In genomic region chr6:28803337-28803709, GRCh38 we compare ENCODE assay signal across 18 cellular contexts.
DNase-seq lines count a peak whose midpoint lies in the region; FAIRE-seq and TF ChIP-seq lines count a peak whose summit lies in the region.
"Had no signal": no experiment of that assay in that cellular context is flagged by ENCODE, and none has a peak within 500 bp of the region (broad histone marks: within the 10 kb centered on the region; RNA-seq: fewer than 3 reads in every experiment).

No MANE protein-coding gene starts in this region.

- no peak for TF ChIP-seq CTCF in MCF 10A (IDR thresholded peaks at IDR 0.05; ENCODE audit: unreplicated experiment)
- TF ChIP-seq CTCF in breast epithelium (IDR thresholded peaks at IDR 0.05), result no peak
- no peak for TF ChIP-seq CTCF in astrocyte (IDR thresholded peaks at IDR 0.05; ENCODE audit: insufficient read depth, low read depth, low read length)
- TF ChIP-seq CTCF in spleen (IDR thresholded peaks at IDR 0.05 in 8 of 11, conservative IDR thresholded peaks at IDR 0.05 in 3 of 11), result no peak

- H3K27me3 ChIP-seq in breast epithelium (peaks cover 0 to 69% of the 10 kb centered on the region in 2 donors), astrocyte (ENCODE audit: insufficient read depth, low read length) (peaks cover 8% of the 10 kb centered on the region), skeletal muscle satellite cell (ENCODE audit: control insufficient read depth, insufficient read depth, low read length) (peaks cover 10% of the 10 kb centered on the region), spleen (replicated peaks in 1 of 7) (peaks cover 0 to 97% (median 47%) of the 10 kb centered on the region in 7 donors)

- peaks cover 26% of the 10 kb centered on the region for H3K4me1 Mint-ChIP-seq in MCF 10A (ENCODE audit: insufficient read depth, unreplicated experiment)
- no peaks in the 10 kb centered on the region for H3K4me1 Mint-ChIP-seq in astrocyte (ENCODE audit: low read depth, unreplicated experiment)

- H3K27me3 Mint-ChIP-seq in MCF 10A (ENCODE audit: insufficient read depth, unreplicated experiment) (no peaks in the 10 kb centered on the region), astrocyte (ENCODE audit: low read depth, unreplicated experiment) (peaks cover 54% of the 10 kb centered on the region)

- DNase-seq in MCF 10A (ENCODE audit: unreplicated experiment), result peak; percentile 59
- DNase-seq in breast epithelium (ENCODE audit: low spot score in 2 of 2), result no peak
- no peak for DNase-seq in Jurkat, Clone E6-1 (ENCODE audit: low read depth, low spot score)
- DNase-seq in astrocyte (ENCODE audit: low read depth), result no peak
- no peak for DNase-seq in activated naive CD4-positive, alpha-beta T cell (lab: John Stamatoyannopoulos, UW)
- no peak for DNase-seq in COLO668 (lab: John Stamatoyannopoulos, UW; ENCODE audit: unreplicated experiment)
- no peak for DNase-seq in spleen
- DNase-seq: activated gamma-delta T cell; DMS79; effector CD8-positive, alpha-beta T cell; foreskin melanocyte; kidney; T1000; upper lobe of left lung had no signal

- H3K36me3 ChIP-seq in breast epithelium (no peaks in the 10 kb centered on the region), astrocyte (ENCODE audit: insufficient read depth, low read length) (no peaks in the 10 kb centered on the region), skeletal muscle satellite cell (ENCODE audit: insufficient read depth, low read length) (no peaks in the 10 kb centered on the region), spleen (no peaks in the 10 kb centered on the region)
- H3K36me3 ChIP-seq: prostate gland, upper lobe of left lung had no signal

- intact Hi-C loops in MCF 10A (cut with micrococcal nuclease) (loop anchor here (5.0 to 10.0 kb wide), 2 partner anchors 46 to 199 kb away; no protein-coding TSS in a partner anchor), breast epithelium (cut with DNase I; ENCODE audit: low total_unique reads) (no loop called here), spleen (cut with DNase I; ENCODE audit: low total_unique reads) (no loop called here)

- CTCF ChIA-PET in MCF 10A (lab: Yijun Ruan, JAX), result interaction anchor here (0.5 to 1.5 kb wide), 2 partner anchors 34 to 1681 kb away, joined by 3 to 5 read pairs; no protein-coding TSS in a partner anchor

- H3K4me3 Mint-ChIP-seq in MCF 10A (ENCODE audit: unreplicated experiment) (peak overlapping the region; percentile 86), astrocyte (ENCODE audit: unreplicated experiment) (peak overlapping the region; percentile 57)

- H3K4me1 ChIP-seq in breast epithelium (no peaks in the 10 kb centered on the region), astrocyte (ENCODE audit: insufficient read depth, low read length) (no peaks in the 10 kb centered on the region), skeletal muscle satellite cell (ENCODE audit: control insufficient read depth, insufficient read depth, low read length) (no peaks in the 10 kb centered on the region), spleen (no peaks in the 10 kb centered on the region)
- H3K4me1 ChIP-seq: prostate gland, upper lobe of left lung had no signal

- FAIRE-seq in astrocyte (lab: Jason Lieb, UNC), result no peak
- FAIRE-seq: kidney, RCC 7860 had no signal

- no peaks in the 10 kb centered on the region for H3K79me2 ChIP-seq in astrocyte (ENCODE audit: insufficient read depth, low read length)

- H3K9me3 ChIP-seq in breast epithelium (no peaks in the 10 kb centered on the region), astrocyte (ENCODE audit: insufficient read depth, low read depth, low read length) (no peaks in the 10 kb centered on the region), skeletal muscle satellite cell (replicated peaks; ENCODE audit: low read length) (no peaks in the 10 kb centered on the region), spleen (peaks cover 0 to 8% (median 0%) of the 10 kb centered on the region in 8 donors)
- H3K9me3 ChIP-seq: prostate gland, upper lobe of left lung had no signal

- WGBS in spleen, 5 donors, result 4 to 11% (median 8%) methylated on average over 8 of the region's 8 CpGs

- H3K9ac ChIP-seq in astrocyte (ENCODE audit: low read length) (no peak overlapping the region), skeletal muscle satellite cell (ENCODE audit: low read depth, low read length) (no peak overlapping the region)

- no peaks in the 10 kb centered on the region for H3K9me3 Mint-ChIP-seq in MCF 10A (ENCODE audit: unreplicated experiment)
- H3K9me3 Mint-ChIP-seq in astrocyte (ENCODE audit: unreplicated experiment), result no peaks in the 10 kb centered on the region

- BruUV-seq in MCF 10A (replicated peaks; lab: Mats Ljungman, UMichigan), result no TSS peak

- no peak overlapping the region for H3K4me3 ChIP-seq in breast epithelium
- H3K4me3 ChIP-seq in Jurkat, Clone E6-1 (ENCODE audit: low read length), result peak overlapping the region; percentile 32
- no peak overlapping the region for H3K4me3 ChIP-seq in astrocyte (ENCODE audit: insufficient read depth, low read depth, low read length)
- H3K4me3 ChIP-seq in skeletal muscle satellite cell (ENCODE audit: low read length), result no peak overlapping the region
- no peak overlapping the region for H3K4me3 ChIP-seq in spleen
- H3K4me3 ChIP-seq: GM12878, prostate gland, upper lobe of left lung had no signal

- H4K20me1 ChIP-seq in astrocyte (ENCODE audit: insufficient read depth, low read length), result no peaks in the 10 kb centered on the region

- H3K36me3 Mint-ChIP-seq in MCF 10A (ENCODE audit: insufficient read depth, unreplicated experiment) (peaks cover 12% of the 10 kb centered on the region), astrocyte (ENCODE audit: low read depth, unreplicated experiment) (no peaks in the 10 kb centered on the region)

- H3K27ac Mint-ChIP-seq in MCF 10A (ENCODE audit: low read depth, unreplicated experiment) (no peak overlapping the region), astrocyte (ENCODE audit: unreplicated experiment) (no peak overlapping the region)

- POLR2A ChIA-PET in MCF 10A (lab: Yijun Ruan, JAX), result interaction anchor here (0.6 to 1.6 kb wide), 10 partner anchors 8 to 847 kb away, joined by 3 to 7 read pairs (median 4); no protein-coding TSS in a partner anchor

- H2AFZ ChIP-seq in astrocyte (ENCODE audit: low read depth, low read length), result no peak overlapping the region

- TF ChIP-seq POLR2A in breast epithelium (IDR thresholded peaks at IDR 0.05), result no peak
- TF ChIP-seq POLR2A in spleen (IDR thresholded peaks at IDR 0.05), result no peak

- H3K27ac ChIP-seq in breast epithelium, result no peak overlapping the region
- no peak overlapping the region for H3K27ac ChIP-seq in astrocyte (ENCODE audit: low read depth, low read length)
- H3K27ac ChIP-seq in spleen, result no peak overlapping the region
- H3K27ac ChIP-seq: prostate gland, upper lobe of left lung had no signal

- H3K4me2 ChIP-seq in astrocyte (ENCODE audit: low read length), result no peak overlapping the region
- peak overlapping the region; percentile 44 for H3K4me2 ChIP-seq in skeletal muscle satellite cell (ENCODE audit: low read length)
